Comparison of ENCODE assay signal across 1 cellular context in the genomic region with DNA sequence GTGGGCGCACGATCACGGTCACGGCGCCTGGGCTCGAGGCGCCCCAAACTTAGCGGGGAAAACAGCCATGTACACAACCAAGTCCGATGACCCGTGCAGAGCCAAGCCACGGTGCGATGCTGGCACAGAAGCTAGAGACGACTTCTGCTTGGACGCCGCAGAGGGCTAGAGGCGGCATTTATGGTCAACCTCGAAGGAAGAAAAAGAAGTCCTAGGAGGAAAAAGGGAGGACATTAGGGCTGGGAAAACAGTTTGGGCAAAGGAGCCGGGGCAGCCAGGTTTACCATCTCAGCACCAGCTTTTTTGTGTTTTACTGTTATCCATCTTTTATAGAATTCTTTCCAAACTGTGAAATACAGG.
A peak's percentile ranks its signal among the peaks of the same experiment; 100 is the strongest.
TF ChIP-seq lines count a peak whose summit lies in the region.

No MANE protein-coding gene starts in this region.

TF ChIP-seq in HepG2, 621 proteins besides CTCF, POLR2A, EP300 and RAD21 (continued from another document and continues in another):
- TF ChIP-seq AFF4 (CRISPR knock-in tag; IDR thresholded peaks at IDR 0.05): no peak
- no peak for TF ChIP-seq ATF7 (IDR thresholded peaks at IDR 0.05)
- no peak for TF ChIP-seq ATF7 (CRISPR knock-in tag; IDR thresholded peaks at IDR 0.05)
- no peak for TF ChIP-seq TIGD3 (CRISPR knock-in tag; IDR thresholded peaks at IDR 0.05; ENCODE audit: borderline replicate concordance)
- TF ChIP-seq ZNF775 (CRISPR knock-in tag; IDR thresholded peaks at IDR 0.05; ENCODE audit: borderline replicate concordance): no peak
- no peak for TF ChIP-seq TOE1 (CRISPR knock-in tag; IDR thresholded peaks at IDR 0.05)
- TF ChIP-seq MATR3 (CRISPR knock-in tag; IDR thresholded peaks at IDR 0.05): no peak
- no peak for TF ChIP-seq CCDC6 (CRISPR knock-in tag; IDR thresholded peaks at IDR 0.05)
- no peak for TF ChIP-seq REXO4 (CRISPR knock-in tag; IDR thresholded peaks at IDR 0.05; ENCODE audit: borderline replicate concordance)
- no peak for TF ChIP-seq SRY (CRISPR knock-in tag; IDR thresholded peaks at IDR 0.05)
- no peak for TF ChIP-seq ZNF296 (CRISPR knock-in tag; conservative IDR thresholded peaks at IDR 0.05)
- TF ChIP-seq MEF2D (CRISPR knock-in tag; IDR thresholded peaks at IDR 0.05): no peak
- TF ChIP-seq RAD51 (IDR thresholded peaks at IDR 0.05; ENCODE audit: borderline replicate concordance): no peak
- TF ChIP-seq ARNT2 (CRISPR knock-in tag; IDR thresholded peaks at IDR 0.05; ENCODE audit: low read depth): no peak
- TF ChIP-seq, protein P1, sequence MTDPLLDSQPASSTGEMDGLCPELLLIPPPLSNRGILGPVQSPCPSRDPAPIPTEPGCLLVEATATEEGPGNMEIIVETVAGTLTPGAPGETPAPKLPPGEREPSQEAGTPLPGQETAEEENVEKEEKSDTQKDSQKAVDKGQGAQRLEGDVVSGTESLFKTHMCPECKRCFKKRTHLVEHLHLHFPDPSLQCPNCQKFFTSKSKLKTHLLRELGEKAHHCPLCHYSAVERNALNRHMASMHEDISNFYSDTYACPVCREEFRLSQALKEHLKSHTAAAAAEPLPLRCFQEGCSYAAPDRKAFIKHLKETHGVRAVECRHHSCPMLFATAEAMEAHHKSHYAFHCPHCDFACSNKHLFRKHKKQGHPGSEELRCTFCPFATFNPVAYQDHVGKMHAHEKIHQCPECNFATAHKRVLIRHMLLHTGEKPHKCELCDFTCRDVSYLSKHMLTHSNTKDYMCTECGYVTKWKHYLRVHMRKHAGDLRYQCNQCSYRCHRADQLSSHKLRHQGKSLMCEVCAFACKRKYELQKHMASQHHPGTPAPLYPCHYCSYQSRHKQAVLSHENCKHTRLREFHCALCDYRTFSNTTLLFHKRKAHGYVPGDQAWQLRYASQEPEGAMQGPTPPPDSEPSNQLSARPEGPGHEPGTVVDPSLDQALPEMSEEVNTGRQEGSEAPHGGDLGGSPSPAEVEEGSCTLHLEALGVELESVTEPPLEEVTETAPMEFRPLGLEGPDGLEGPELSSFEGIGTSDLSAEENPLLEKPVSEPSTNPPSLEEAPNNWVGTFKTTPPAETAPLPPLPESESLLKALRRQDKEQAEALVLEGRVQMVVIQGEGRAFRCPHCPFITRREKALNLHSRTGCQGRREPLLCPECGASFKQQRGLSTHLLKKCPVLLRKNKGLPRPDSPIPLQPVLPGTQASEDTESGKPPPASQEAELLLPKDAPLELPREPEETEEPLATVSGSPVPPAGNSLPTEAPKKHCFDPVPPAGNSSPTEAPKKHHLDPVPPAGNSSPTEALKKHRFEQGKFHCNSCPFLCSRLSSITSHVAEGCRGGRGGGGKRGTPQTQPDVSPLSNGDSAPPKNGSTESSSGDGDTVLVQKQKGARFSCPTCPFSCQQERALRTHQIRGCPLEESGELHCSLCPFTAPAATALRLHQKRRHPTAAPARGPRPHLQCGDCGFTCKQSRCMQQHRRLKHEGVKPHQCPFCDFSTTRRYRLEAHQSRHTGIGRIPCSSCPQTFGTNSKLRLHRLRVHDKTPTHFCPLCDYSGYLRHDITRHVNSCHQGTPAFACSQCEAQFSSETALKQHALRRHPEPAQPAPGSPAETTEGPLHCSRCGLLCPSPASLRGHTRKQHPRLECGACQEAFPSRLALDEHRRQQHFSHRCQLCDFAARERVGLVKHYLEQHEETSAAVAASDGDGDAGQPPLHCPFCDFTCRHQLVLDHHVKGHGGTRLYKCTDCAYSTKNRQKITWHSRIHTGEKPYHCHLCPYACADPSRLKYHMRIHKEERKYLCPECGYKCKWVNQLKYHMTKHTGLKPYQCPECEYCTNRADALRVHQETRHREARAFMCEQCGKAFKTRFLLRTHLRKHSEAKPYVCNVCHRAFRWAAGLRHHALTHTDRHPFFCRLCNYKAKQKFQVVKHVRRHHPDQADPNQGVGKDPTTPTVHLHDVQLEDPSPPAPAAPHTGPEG (CRISPR knock-in tag; IDR thresholded peaks at IDR 0.05): no peak
- TF ChIP-seq HMGA1 (CRISPR knock-in tag; conservative IDR thresholded peaks at IDR 0.05): no peak
- TF ChIP-seq TARDBP (CRISPR knock-in tag; IDR thresholded peaks at IDR 0.05): peak; percentile 20; the same call in 1 of the 2 replicates
- TF ChIP-seq REL (CRISPR knock-in tag; conservative IDR thresholded peaks at IDR 0.05): no peak
- no peak for TF ChIP-seq ZNF780A (CRISPR knock-in tag; IDR thresholded peaks at IDR 0.05)
- TF ChIP-seq, protein P2, sequence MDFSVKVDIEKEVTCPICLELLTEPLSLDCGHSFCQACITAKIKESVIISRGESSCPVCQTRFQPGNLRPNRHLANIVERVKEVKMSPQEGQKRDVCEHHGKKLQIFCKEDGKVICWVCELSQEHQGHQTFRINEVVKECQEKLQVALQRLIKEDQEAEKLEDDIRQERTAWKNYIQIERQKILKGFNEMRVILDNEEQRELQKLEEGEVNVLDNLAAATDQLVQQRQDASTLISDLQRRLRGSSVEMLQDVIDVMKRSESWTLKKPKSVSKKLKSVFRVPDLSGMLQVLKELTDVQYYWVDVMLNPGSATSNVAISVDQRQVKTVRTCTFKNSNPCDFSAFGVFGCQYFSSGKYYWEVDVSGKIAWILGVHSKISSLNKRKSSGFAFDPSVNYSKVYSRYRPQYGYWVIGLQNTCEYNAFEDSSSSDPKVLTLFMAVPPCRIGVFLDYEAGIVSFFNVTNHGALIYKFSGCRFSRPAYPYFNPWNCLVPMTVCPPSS (IDR thresholded peaks at IDR 0.05): no peak
- TF ChIP-seq MIER2 (CRISPR knock-in tag; IDR thresholded peaks at IDR 0.05): no peak
- TF ChIP-seq SMAD9 (CRISPR knock-in tag; IDR thresholded peaks at IDR 0.05): no peak
- TF ChIP-seq TEAD2 (CRISPR knock-in tag; IDR thresholded peaks at IDR 0.05): no peak
- no peak for TF ChIP-seq ZBTB2 (CRISPR knock-in tag; IDR thresholded peaks at IDR 0.05; ENCODE audit: low read depth)
- no peak for TF ChIP-seq SNAI1 (CRISPR knock-in tag; IDR thresholded peaks at IDR 0.05; ENCODE audit: borderline replicate concordance)
- no peak for TF ChIP-seq TAF1 (CRISPR knock-in tag; IDR thresholded peaks at IDR 0.05)
- TF ChIP-seq KDM2A (CRISPR knock-in tag; IDR thresholded peaks at IDR 0.05; ENCODE audit: borderline replicate concordance, low read depth): no peak
- TF ChIP-seq ZNF441 (CRISPR knock-in tag; IDR thresholded peaks at IDR 0.05; ENCODE audit: borderline replicate concordance): 0 out of 2 replicates have a peak, but pooled peaks have one; percentile 4
- no peak for TF ChIP-seq ZBTB25 (CRISPR knock-in tag; IDR thresholded peaks at IDR 0.05)
- TF ChIP-seq, protein P3, sequence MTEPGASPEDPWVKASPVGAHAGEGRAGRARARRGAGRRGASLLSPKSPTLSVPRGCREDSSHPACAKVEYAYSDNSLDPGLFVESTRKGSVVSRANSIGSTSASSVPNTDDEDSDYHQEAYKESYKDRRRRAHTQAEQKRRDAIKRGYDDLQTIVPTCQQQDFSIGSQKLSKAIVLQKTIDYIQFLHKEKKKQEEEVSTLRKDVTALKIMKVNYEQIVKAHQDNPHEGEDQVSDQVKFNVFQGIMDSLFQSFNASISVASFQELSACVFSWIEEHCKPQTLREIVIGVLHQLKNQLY (CRISPR knock-in tag; IDR thresholded peaks at IDR 0.05): no peak
- peak; percentile 13 for TF ChIP-seq ZNF788 (CRISPR knock-in tag; IDR thresholded peaks at IDR 0.05; ENCODE audit: borderline replicate concordance)
- no peak for TF ChIP-seq SMAD3 (CRISPR knock-in tag; IDR thresholded peaks at IDR 0.05)
- no peak for TF ChIP-seq HOXD1 (CRISPR knock-in tag; IDR thresholded peaks at IDR 0.05)
- no peak for TF ChIP-seq ZNF547 (CRISPR knock-in tag; IDR thresholded peaks at IDR 0.05)
- no peak for TF ChIP-seq NFKB2 (CRISPR knock-in tag; IDR thresholded peaks at IDR 0.05; ENCODE audit: borderline replicate concordance)
- TF ChIP-seq ZZZ3 (CRISPR knock-in tag; IDR thresholded peaks at IDR 0.05; ENCODE audit: borderline replicate concordance): no peak
- no peak for TF ChIP-seq HDAC2 (CRISPR knock-in tag; IDR thresholded peaks at IDR 0.05)
- TF ChIP-seq PITX1 (CRISPR knock-in tag; IDR thresholded peaks at IDR 0.05): peak; percentile 41; the same call in 1 of the 2 replicates
- TF ChIP-seq, protein P4, sequence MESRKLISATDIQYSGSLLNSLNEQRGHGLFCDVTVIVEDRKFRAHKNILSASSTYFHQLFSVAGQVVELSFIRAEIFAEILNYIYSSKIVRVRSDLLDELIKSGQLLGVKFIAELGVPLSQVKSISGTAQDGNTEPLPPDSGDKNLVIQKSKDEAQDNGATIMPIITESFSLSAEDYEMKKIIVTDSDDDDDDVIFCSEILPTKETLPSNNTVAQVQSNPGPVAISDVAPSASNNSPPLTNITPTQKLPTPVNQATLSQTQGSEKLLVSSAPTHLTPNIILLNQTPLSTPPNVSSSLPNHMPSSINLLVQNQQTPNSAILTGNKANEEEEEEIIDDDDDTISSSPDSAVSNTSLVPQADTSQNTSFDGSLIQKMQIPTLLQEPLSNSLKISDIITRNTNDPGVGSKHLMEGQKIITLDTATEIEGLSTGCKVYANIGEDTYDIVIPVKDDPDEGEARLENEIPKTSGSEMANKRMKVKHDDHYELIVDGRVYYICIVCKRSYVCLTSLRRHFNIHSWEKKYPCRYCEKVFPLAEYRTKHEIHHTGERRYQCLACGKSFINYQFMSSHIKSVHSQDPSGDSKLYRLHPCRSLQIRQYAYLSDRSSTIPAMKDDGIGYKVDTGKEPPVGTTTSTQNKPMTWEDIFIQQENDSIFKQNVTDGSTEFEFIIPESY (CRISPR knock-in tag; IDR thresholded peaks at IDR 0.05): no peak
- no peak for TF ChIP-seq ZMYM2 (CRISPR knock-in tag; IDR thresholded peaks at IDR 0.05)
- no peak for TF ChIP-seq ATAD3A (CRISPR knock-in tag; IDR thresholded peaks at IDR 0.05)
- peak; percentile 6; the same call in 1 of the 2 replicates for TF ChIP-seq ZNF501 (CRISPR knock-in tag; IDR thresholded peaks at IDR 0.05)
- TF ChIP-seq RARA (CRISPR knock-in tag; IDR thresholded peaks at IDR 0.05): no peak; the same call in 1 of the 2 replicates
- no peak for TF ChIP-seq JUND (CRISPR knock-in tag; IDR thresholded peaks at IDR 0.05)
